ENCODE assay signal across 1 cellular context in the genomic region with DNA sequence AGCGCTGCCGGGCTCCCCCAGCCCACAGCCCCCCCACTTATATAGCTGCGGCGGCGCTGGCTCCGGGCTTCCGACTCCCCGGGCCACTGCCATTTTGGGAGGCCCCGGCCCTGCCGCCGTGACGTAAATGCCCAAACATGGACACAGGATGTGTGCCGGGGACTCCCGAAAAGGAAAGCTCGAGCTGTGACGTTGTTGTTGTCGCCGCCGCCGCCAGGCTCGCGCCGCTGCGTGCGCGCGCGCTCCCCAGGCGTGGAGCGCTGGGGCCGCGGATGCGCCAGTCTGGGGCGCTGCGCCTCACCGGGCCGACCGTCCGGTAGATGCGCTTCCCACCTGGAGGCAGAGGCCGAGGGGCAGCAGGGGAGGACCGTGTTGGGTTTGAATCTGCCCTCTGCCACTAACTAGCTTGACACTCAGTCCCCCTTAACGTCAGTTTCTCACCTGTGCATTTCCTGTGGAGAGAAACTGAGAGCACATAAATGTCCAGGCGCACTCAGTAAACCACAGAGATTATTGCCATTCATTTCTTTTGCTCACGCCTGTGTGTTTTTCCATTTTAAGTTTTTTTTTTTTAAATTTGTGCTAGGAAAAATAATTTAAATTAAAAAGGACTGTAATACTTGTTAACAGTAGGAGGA.
TF ChIP-seq lines count a peak whose summit lies in the region.

A gene (minus strand): TSS at position 15 of the 638 bp plus-strand sequence. CDS start 231 bp downstream, outside the sequence.

TF ChIP-seq in IMR-90, 13 proteins besides CTCF, POLR2A, EP300 and RAD21:
- no peak for TF ChIP-seq RFX5 (IDR thresholded peaks at IDR 0.05; ENCODE audit: low read depth, low read length)
- no peak for TF ChIP-seq CHD1 (IDR thresholded peaks at IDR 0.05; ENCODE audit: low read depth, low read length)
- TF ChIP-seq RCOR1 (IDR thresholded peaks at IDR 0.05; ENCODE audit: insufficient replicate concordance, low read length) = no peak
- no peak for TF ChIP-seq MAFK (IDR thresholded peaks at IDR 0.05; ENCODE audit: low read depth, low read length)
- no peak for TF ChIP-seq FOS (IDR thresholded peaks at IDR 0.05; ENCODE audit: low read depth, low read length)
- TF ChIP-seq MAZ (IDR thresholded peaks at IDR 0.05; ENCODE audit: borderline replicate concordance, low read depth, low read length) = no peak
- no peak for TF ChIP-seq NFE2L2 (IDR thresholded peaks at IDR 0.05; ENCODE audit: low read depth, low read length)
- TF ChIP-seq BHLHE40 (IDR thresholded peaks at IDR 0.05; ENCODE audit: low read depth, low read length) = no peak
- TF ChIP-seq, protein P1, sequence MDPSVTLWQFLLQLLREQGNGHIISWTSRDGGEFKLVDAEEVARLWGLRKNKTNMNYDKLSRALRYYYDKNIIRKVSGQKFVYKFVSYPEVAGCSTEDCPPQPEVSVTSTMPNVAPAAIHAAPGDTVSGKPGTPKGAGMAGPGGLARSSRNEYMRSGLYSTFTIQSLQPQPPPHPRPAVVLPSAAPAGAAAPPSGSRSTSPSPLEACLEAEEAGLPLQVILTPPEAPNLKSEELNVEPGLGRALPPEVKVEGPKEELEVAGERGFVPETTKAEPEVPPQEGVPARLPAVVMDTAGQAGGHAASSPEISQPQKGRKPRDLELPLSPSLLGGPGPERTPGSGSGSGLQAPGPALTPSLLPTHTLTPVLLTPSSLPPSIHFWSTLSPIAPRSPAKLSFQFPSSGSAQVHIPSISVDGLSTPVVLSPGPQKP (IDR thresholded peaks at IDR 0.05; ENCODE audit: borderline replicate concordance, low read depth, low read length) = no peak
- TF ChIP-seq SMC3 (IDR thresholded peaks at IDR 0.05; ENCODE audit: low read depth, low read length) = no peak
- TF ChIP-seq, protein P2, sequence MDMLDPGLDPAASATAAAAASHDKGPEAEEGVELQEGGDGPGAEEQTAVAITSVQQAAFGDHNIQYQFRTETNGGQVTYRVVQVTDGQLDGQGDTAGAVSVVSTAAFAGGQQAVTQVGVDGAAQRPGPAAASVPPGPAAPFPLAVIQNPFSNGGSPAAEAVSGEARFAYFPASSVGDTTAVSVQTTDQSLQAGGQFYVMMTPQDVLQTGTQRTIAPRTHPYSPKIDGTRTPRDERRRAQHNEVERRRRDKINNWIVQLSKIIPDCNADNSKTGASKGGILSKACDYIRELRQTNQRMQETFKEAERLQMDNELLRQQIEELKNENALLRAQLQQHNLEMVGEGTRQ (IDR thresholded peaks at IDR 0.05; ENCODE audit: low read depth, low read length) = no peak
- no peak for TF ChIP-seq MXI1 (IDR thresholded peaks at IDR 0.05; ENCODE audit: borderline replicate concordance, low read depth, low read length)
- no peak for TF ChIP-seq CEBPB (IDR thresholded peaks at IDR 0.05; ENCODE audit: low read depth, low read length)
